ENCODE assay signal across 8 cellular contexts in the genomic region with DNA sequence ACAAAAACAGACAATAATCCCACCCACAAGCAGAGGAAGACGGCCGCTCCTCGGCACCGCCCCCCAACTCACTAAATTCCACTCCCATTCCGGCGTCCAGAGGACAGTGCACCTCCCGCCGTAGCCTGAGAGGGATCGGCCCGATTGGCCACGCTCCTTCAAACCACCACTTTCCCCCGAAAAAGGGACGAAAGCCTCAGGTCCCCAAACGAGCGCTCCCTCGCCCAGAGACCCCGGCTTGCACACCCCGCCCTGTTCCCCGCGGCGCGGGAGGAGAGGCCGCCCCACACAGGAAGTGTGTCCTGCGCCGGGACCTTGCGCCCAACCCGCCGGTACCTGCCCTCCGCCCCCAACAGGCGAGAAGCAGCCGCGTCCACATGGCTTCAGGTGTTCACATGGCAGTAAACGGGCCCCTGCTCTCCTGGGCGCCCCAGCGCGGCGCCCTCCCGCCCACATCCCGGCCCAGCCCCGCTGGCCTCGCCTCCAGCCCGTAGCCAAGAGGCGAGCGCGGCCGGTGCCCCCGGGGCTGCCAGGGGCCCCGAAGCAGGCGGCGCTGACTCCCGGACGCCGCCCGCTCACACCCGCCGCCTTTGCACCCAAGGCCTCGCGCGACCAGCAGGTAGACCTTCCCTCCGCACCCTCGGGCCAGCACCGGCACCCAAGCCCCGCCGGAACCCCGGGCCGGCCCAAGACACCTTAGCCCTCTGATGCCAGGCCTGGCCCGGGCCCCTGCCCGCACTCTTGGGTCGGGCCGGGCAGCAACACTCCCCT. TPM values are rescaled to one million over a fixed set of nuclear protein-coding genes. Genes with fewer than 3 reads are reported as not detected.
DNase-seq lines count a peak whose midpoint lies in the region; ATAC-seq lines count a peak whose summit lies in the region.

No MANE protein-coding gene starts in this region.

- 0 to 1% methylated on average over 46 to 64 of the region's 70 CpGs for whole genome bisulfite sequencing in mesodermal cell (ENCODE audit: insufficient coverage in 2 of 2), 2 experiments

- H3K27ac ChIP-seq in mesodermal cell (ENCODE audit: low read depth, low read length, severe bottlenecking) = peak overlapping the region; percentile 64

- DNase-seq in NCI-H2081 (lab: John Stamatoyannopoulos, UW) (peak; percentile 28 to 57), NCI-H2081 treated with DMSO at 0.1 percent for 48 hours (lab: John Stamatoyannopoulos, UW) (no peak), NCI-H2171 (lab: John Stamatoyannopoulos, UW) (peak; percentile 61)
- DNase-seq in activated CD4-positive, alpha-beta T cell treated with anti-CD3 and anti-CD28 coated beads, Interleukin-2, amount 50 U/mL, for 24 hours (ENCODE audit: low read depth in 1 of 2, low spot score in 1 of 2) = peak; percentile 32 to 63
- peak; percentile 64 for DNase-seq in effector CD4-positive, alpha-beta T cell
- DNase-seq in stimulated activated CD8-positive, alpha-beta memory T cell treated with anti-CD3 and anti-CD28 coated beads, Interleukin-4, amount 100 ng/mL, for 24 hours (ENCODE audit: low read depth) = peak; percentile 52

- peaks cover 13% of the 10 kb centered on the region for H3K36me3 ChIP-seq in mesodermal cell (ENCODE audit: control insufficient read depth, insufficient read depth, low read length)

- peak; percentile 38 for ATAC-seq in HG02840 (IDR thresholded peaks at IDR 0.05; ENCODE audit: low FRiP score, unreplicated experiment)

- H3K4me1 ChIP-seq in mesodermal cell (ENCODE audit: control insufficient read depth, insufficient read depth, low read length, poor library complexity, severe bottlenecking) = peaks cover 19% of the 10 kb centered on the region

- peak overlapping the region; percentile 97 for H3K4me3 ChIP-seq in mesodermal cell (ENCODE audit: extremely low read depth, insufficient read depth, low read length, poor library complexity, severe bottlenecking)

- no peaks in the 10 kb centered on the region for H3K9me3 ChIP-seq in mesodermal cell (ENCODE audit: control insufficient read depth, low read length)

RNA-seq across cellular contexts. Expression of gene TCF20, which starts 0.9 kb away (rescaled TPM):
- polyA plus RNA-seq in mesodermal cell (2013, experiment 1 of 2) = 27.8 TPM
- 24.9 TPM for polyA plus RNA-seq in mesodermal cell (2013, experiment 2 of 2)
